ENCODE assay signal across 1 cellular context in the genomic region with DNA sequence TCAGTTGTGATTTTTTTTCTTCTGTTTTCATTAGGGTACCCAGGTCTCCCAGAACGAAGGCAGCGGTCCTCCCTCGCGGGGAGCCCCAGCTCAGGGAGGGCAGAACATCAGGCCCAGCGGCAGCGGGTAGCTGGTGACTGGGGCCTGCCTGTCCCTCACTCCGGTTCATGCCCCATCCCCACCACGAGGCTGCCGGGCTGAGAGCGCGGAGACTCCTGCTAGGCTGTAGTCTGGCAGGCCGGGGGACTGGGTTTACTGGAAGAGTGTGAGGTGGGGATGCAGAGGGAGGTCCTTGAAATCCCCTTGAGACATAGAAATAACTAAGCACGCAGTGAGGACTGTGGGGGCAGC.
TF ChIP-seq lines count a peak whose summit lies in the region.

No MANE protein-coding gene starts in this region.

TF ChIP-seq in SK-N-SH, 30 proteins besides CTCF, POLR2A, EP300 and RAD21 (continued from another document):
- TF ChIP-seq POLR2AphosphoS5 (IDR thresholded peaks at IDR 0.05; ENCODE audit: low read depth, low read length) (no peak), RXRA (IDR thresholded peaks at IDR 0.05; ENCODE audit: borderline replicate concordance, low read depth) (no peak), RCOR1 (IDR thresholded peaks at IDR 0.05; ENCODE audit: low read length) (no peak), JUND (IDR thresholded peaks at IDR 0.05) (no peak), RFX5 (IDR thresholded peaks at IDR 0.05; ENCODE audit: low read length) (no peak), ZBTB33 (IDR thresholded peaks at IDR 0.05; ENCODE audit: borderline replicate concordance, low read depth) (no peak), CHD2 (IDR thresholded peaks at IDR 0.05; ENCODE audit: low read length, partially characterized antibody) (no peak), NRF1 (IDR thresholded peaks at IDR 0.05; ENCODE audit: low read depth, low read length) (no peak), FOXM1 (IDR thresholded peaks at IDR 0.05; ENCODE audit: low read depth) (no peak), YY1 (IDR thresholded peaks at IDR 0.05; ENCODE audit: low read depth) (no peak), MAX (IDR thresholded peaks at IDR 0.05; ENCODE audit: low read depth) (no peak)
